8 cellular contexts compared by ENCODE assay signal in the genomic region with DNA sequence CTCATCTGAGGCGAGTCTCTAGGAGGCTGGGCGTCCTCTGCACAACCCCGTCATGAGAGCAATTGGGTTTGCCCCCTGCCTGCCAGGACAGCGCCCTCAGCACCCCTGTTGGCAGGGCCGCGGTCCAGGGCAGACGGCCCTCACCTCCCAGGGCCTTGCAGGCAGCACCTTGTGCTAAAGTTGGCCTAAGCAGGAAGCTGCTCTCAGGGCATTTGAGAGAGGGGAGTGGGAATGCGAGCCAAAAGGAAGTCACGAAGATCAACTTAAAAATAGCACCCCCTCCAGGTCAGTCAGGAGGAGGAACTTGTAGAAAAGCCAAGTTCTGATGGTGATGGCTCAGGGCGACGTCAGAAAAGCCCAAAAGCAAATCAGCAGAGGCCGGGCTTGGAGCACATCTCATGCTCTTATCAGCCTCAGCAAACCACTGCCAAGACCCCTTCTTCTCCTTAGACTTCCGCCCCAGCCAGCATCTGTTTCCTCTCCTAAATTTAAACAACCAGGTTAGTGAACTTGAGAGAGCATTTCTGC. TPM values are rescaled to one million over a fixed set of nuclear protein-coding genes. Genes with fewer than 3 reads are reported as not detected.
DNase-seq lines count a peak whose midpoint lies in the region; ATAC-seq and TF ChIP-seq lines count a peak whose summit lies in the region.

No MANE protein-coding gene starts in this region.

- H3K4me1 Mint-ChIP-seq in activated T-helper 17 cell treated with anti-CD3 and anti-CD28 coated beads, Interleukin-2, amount 50 U/mL, for 72 hours: peaks cover 34% of the 10 kb centered on the region

- H3K9me3 ChIP-seq in cardiac muscle cell (ENCODE audit: low read depth) (no peaks in the 10 kb centered on the region), psoas muscle (no peaks in the 10 kb centered on the region)

- H3K27ac ChIP-seq in KMS-11 (no peak overlapping the region), cardiac muscle cell (no peak overlapping the region), psoas muscle (peak overlapping the region; percentile 62)

- no peaks in the 10 kb centered on the region for H3K9me3 Mint-ChIP-seq in activated T-helper 17 cell treated with anti-CD3 and anti-CD28 coated beads, Interleukin-2, amount 50 U/mL, for 72 hours

- ATAC-seq in activated T-helper 17 cell treated with anti-CD3 and anti-CD28 coated beads, Interleukin-2, amount 50 U/mL, for 72 hours (replicated peaks): peak; percentile 27
- peak; percentile 31 to 70 (median 58) for ATAC-seq in psoas muscle
- no peak for ATAC-seq in GM21786 (IDR thresholded peaks at IDR 0.05; ENCODE audit: unreplicated experiment)
- no peak for ATAC-seq in HG03135 (IDR thresholded peaks at IDR 0.05; ENCODE audit: unreplicated experiment)

- 18 to 20% (median 20%) methylated on average over 13 of the region's 13 CpGs for WGBS in psoas muscle, 3 donors

- no peaks in the 10 kb centered on the region for H3K36me3 ChIP-seq in KMS-11 (ENCODE audit: insufficient read depth)
- no peaks in the 10 kb centered on the region for H3K36me3 ChIP-seq in cardiac muscle cell
- no peaks in the 10 kb centered on the region for H3K36me3 ChIP-seq in psoas muscle (ENCODE audit: insufficient read depth in 1 of 2, low read depth in 1 of 2)

- peak; percentile 56 for DNase-seq in activated T-cell treated with anti-CD3 and anti-CD28 coated beads, Interleukin-2, amount 50 U/mL, for 1 hour
- DNase-seq in activated T-cell treated with anti-CD3 and anti-CD28 coated beads for 4 hours: no peak
- DNase-seq in cardiac muscle cell (ENCODE audit: low read depth in 1 of 2, low spot score in 1 of 2): peak in 1 of 2 donors; percentile 89
- peak; percentile 25 to 58 for DNase-seq in psoas muscle

- H3K27me3 Mint-ChIP-seq in activated T-helper 17 cell treated with anti-CD3 and anti-CD28 coated beads, Interleukin-2, amount 50 U/mL, for 72 hours: no peaks in the 10 kb centered on the region

- H2AFZ ChIP-seq in KMS-11 (ENCODE audit: low read depth): no peak overlapping the region

- H3K4me1 ChIP-seq in KMS-11 (ENCODE audit: low read depth, poor library complexity, severe bottlenecking): peaks cover 54% of the 10 kb centered on the region
- peaks cover 5% of the 10 kb centered on the region for H3K4me1 ChIP-seq in cardiac muscle cell (ENCODE audit: low read depth)
- no peaks in the 10 kb centered on the region for H3K4me1 ChIP-seq in psoas muscle

- no peaks in the 10 kb centered on the region for H3K36me3 Mint-ChIP-seq in activated T-helper 17 cell treated with anti-CD3 and anti-CD28 coated beads, Interleukin-2, amount 50 U/mL, for 72 hours (ENCODE audit: low read depth)

- H3K9ac ChIP-seq in KMS-11: no peak overlapping the region

- peak overlapping the region; percentile 48 for H3K4me3 Mint-ChIP-seq in activated T-helper 17 cell treated with anti-CD3 and anti-CD28 coated beads, Interleukin-2, amount 50 U/mL, for 72 hours

- H3K79me2 ChIP-seq in KMS-11 (ENCODE audit: insufficient read depth, low read depth): no peaks in the 10 kb centered on the region

- no peak overlapping the region for H3K4me3 ChIP-seq in KMS-11 (IDR thresholded peaks at IDR 0.05; ENCODE audit: insufficient read depth, low read depth, low read length)
- H3K4me3 ChIP-seq in cardiac muscle cell: no peak overlapping the region
- peak overlapping the region; percentile 61 for H3K4me3 ChIP-seq in psoas muscle

- H3K27me3 ChIP-seq in KMS-11 (ENCODE audit: insufficient read depth, low read depth) (no peaks in the 10 kb centered on the region), cardiac muscle cell (no peaks in the 10 kb centered on the region), psoas muscle (ENCODE audit: insufficient read depth in 3 of 3, low read length in 2 of 3) (peaks cover 0 to 2% (median 0%) of the 10 kb centered on the region in 3 donors)

- intact Hi-C loops in psoas muscle (cut with DNase I): loop anchor here in 1 of 2 donors (5.0 kb wide), 1 partner anchor 61 kb away; no protein-coding TSS in a partner anchor

- H4K20me1 ChIP-seq in KMS-11 (ENCODE audit: insufficient read depth): no peaks in the 10 kb centered on the region

- H3K27ac Mint-ChIP-seq in activated T-helper 17 cell treated with anti-CD3 and anti-CD28 coated beads, Interleukin-2, amount 50 U/mL, for 72 hours: no peak overlapping the region

- TF ChIP-seq CTCF in KMS-11 (conservative IDR thresholded peaks at IDR 0.05; ENCODE audit: low read depth, low read length) (no peak), cardiac muscle cell (IDR thresholded peaks at IDR 0.05; ENCODE audit: low read depth, low read length) (peak; percentile 46), psoas muscle (IDR thresholded peaks at IDR 0.05) (peak; percentile 14)

- peak overlapping the region; percentile 34; the same call in 1 of the 2 replicates for H3K4me2 ChIP-seq in KMS-11

RNA-seq across cellular contexts. Expression of gene ADORA3, which starts 12.6 kb away (rescaled TPM):
- total RNA-seq in activated T-helper 17 cell treated with anti-CD3 and anti-CD28 coated beads, Interleukin-2, amount 50 U/mL, for 72 hours: not detected
- total RNA-seq in cardiac muscle cell (not detected in 2 replicates), psoas muscle (1 to 10 TPM in 3 of 4 donors, under 1 TPM in 1; 0.71 to 2.1 (median 2.0) TPM)
- polyA plus RNA-seq in cardiac muscle cell (not detected in 2 replicates), psoas muscle (1 to 10 TPM in 1 of 3 donors, under 1 TPM in 2; 0.45 to 1.2 (median 0.69) TPM)

RNA-seq across cellular contexts. Expression of gene TMIGD3, which starts 12.6 kb away (rescaled TPM):
- total RNA-seq in activated T-helper 17 cell treated with anti-CD3 and anti-CD28 coated beads, Interleukin-2, amount 50 U/mL, for 72 hours: under 1 TPM in 1 of 2 donors, not detected in 1; 0.41 TPM
- total RNA-seq in cardiac muscle cell (not detected in 2 replicates), psoas muscle (1 to 10 TPM in 1 of 4 donors, under 1 TPM in 3; 0.34 to 1.1 (median 0.70) TPM)
- polyA plus RNA-seq in cardiac muscle cell (not detected in 2 replicates), psoas muscle (under 1 TPM; 0.51 to 0.85 (median 0.52) TPM)

RNA-seq across cellular contexts. Expression of gene C1orf162, which starts 42.3 kb away (rescaled TPM):
- 1 to 10 TPM; 4.4 to 4.9 TPM for total RNA-seq in activated T-helper 17 cell treated with anti-CD3 and anti-CD28 coated beads, Interleukin-2, amount 50 U/mL, for 72 hours
- total RNA-seq in cardiac muscle cell (2.0 and 2.3 TPM in 2 replicates), psoas muscle (1 to 10 TPM; 3.6 to 8.5 (median 6.3) TPM)
- polyA plus RNA-seq in cardiac muscle cell (0.99 and 3.2 TPM in 2 replicates), psoas muscle (1 to 10 TPM; 3.8 to 9.9 (median 4.1) TPM)

Comparison
In these comparisons a context has a peak if more than half of its experiments do, and no peak if none do; other contexts are left out.
1. ATAC-seq: peak in activated T-helper 17 cell treated with anti-CD3 and anti-CD28 coated beads, Interleukin-2, amount 50 U/mL, for 72 hours (single experiment) and psoas muscle (4 of 4); none in GM21786 (single experiment) and HG03135 (single experiment).